ENCODE assay signal across 11 cellular contexts in genomic region chr3:108125151-108125540, GRCh38. TPM values are rescaled to one million over a fixed set of nuclear protein-coding genes. Genes with fewer than 3 reads are reported as not detected.
DNase-seq lines count a peak whose midpoint lies in the region; ATAC-seq and TF ChIP-seq lines count a peak whose summit lies in the region.
"Had no signal": no experiment of that assay in that cellular context is flagged by ENCODE, and none has a peak within 500 bp of the region (broad histone marks: within the 10 kb centered on the region; RNA-seq: fewer than 3 reads in every experiment).

No MANE protein-coding gene starts in this region.

- H3K36me3 Mint-ChIP-seq in activated CD4-positive, alpha-beta memory T cell treated with anti-CD3 and anti-CD28 coated beads, Interleukin-2, amount 10 ng/mL, durations not matched to agents 7 days and 5 days (ENCODE audit: low read depth), result peaks cover 32% of the 10 kb centered on the region
- peaks cover 6 to 39% (median 17%) of the 10 kb centered on the region in 5 donors for H3K36me3 Mint-ChIP-seq in naive thymus-derived CD4-positive, alpha-beta T cell

- peak overlapping the region; percentile 61 for H3K9ac ChIP-seq in DND-41 (ENCODE audit: low read depth, low read length)

- peak overlapping the region; percentile 99 for H3K27ac Mint-ChIP-seq in activated CD4-positive, alpha-beta memory T cell treated with anti-CD3 and anti-CD28 coated beads, Interleukin-2, amount 10 ng/mL, durations not matched to agents 7 days and 5 days
- peak overlapping the region; percentile 92 to 99 (median 97) for H3K27ac Mint-ChIP-seq in naive thymus-derived CD4-positive, alpha-beta T cell

- ATAC-seq in DND-41 (ENCODE audit: insufficient read depth, low read depth) (peak; percentile 1; the same call in 1 of the 3 replicates), HG03135 (IDR thresholded peaks at IDR 0.05; ENCODE audit: unreplicated experiment) (peak; percentile 0), HG02938 (IDR thresholded peaks at IDR 0.05; ENCODE audit: unreplicated experiment) (no peak), HG03457 (IDR thresholded peaks at IDR 0.05; ENCODE audit: unreplicated experiment) (no peak), HG03280 (IDR thresholded peaks at IDR 0.05; ENCODE audit: unreplicated experiment) (no peak)
- ATAC-seq in naive thymus-derived CD4-positive, alpha-beta T cell, result peak; percentile 39

- no peaks in the 10 kb centered on the region for H3K27me3 ChIP-seq in DND-41 (ENCODE audit: insufficient read depth, low read length, poor library complexity)
- H3K27me3 ChIP-seq in naive thymus-derived CD4-positive, alpha-beta T cell (ENCODE audit: control insufficient read depth in 2 of 2, insufficient read depth in 2 of 2, low read length in 2 of 2), result no peaks in the 10 kb centered on the region
- H3K27me3 ChIP-seq: heart right ventricle had no signal

- peaks cover 5% of the 10 kb centered on the region for H3K9me3 Mint-ChIP-seq in activated CD4-positive, alpha-beta memory T cell treated with anti-CD3 and anti-CD28 coated beads, Interleukin-2, amount 10 ng/mL, durations not matched to agents 7 days and 5 days
- H3K9me3 Mint-ChIP-seq in naive thymus-derived CD4-positive, alpha-beta T cell, result peaks cover 0 to 9% (median 3%) of the 10 kb centered on the region in 11 donors

- H3K4me3 Mint-ChIP-seq in activated CD4-positive, alpha-beta memory T cell treated with anti-CD3 and anti-CD28 coated beads, Interleukin-2, amount 10 ng/mL, durations not matched to agents 7 days and 5 days, result peak overlapping the region; percentile 84
- peak overlapping the region; percentile 82 to 98 (median 90) for H3K4me3 Mint-ChIP-seq in naive thymus-derived CD4-positive, alpha-beta T cell

- H4K20me1 ChIP-seq in DND-41 (ENCODE audit: insufficient read depth, low read length), result no peaks in the 10 kb centered on the region

- peak overlapping the region; percentile 84 for H3K4me2 ChIP-seq in DND-41 (ENCODE audit: insufficient read depth, low read length)

- peak overlapping the region; percentile 67 for H2AFZ ChIP-seq in DND-41 (ENCODE audit: low read depth, low read length)

- H3K4me3 ChIP-seq in DND-41 (ENCODE audit: low read depth in 1 of 2, low read length in 2 of 2), result peak overlapping the region in 1 of 2 experiments; percentile 61; a peak in 2 of 4 replicates
- H3K4me3 ChIP-seq in naive thymus-derived CD4-positive, alpha-beta T cell (ENCODE audit: low read length), result peak overlapping the region; percentile 66
- H3K4me3 ChIP-seq: lung had no signal

- H3K79me2 ChIP-seq in DND-41 (ENCODE audit: insufficient read depth, low read length), result 0 out of 2 replicates have a peak, but pooled peaks cover 6% of the 10 kb centered on the region

- CTCF ChIA-PET in activated CD4-positive, alpha-beta memory T cell treated with anti-CD3 and anti-CD28 coated beads, Interleukin-2, amount 10 ng/mL, durations not matched to agents 7 days and 5 days (lab: Charles Lee), result interaction anchor here (0.9 to 1.0 kb wide), 2 partner anchors 35 to 169 kb away, joined by 3 to 4 read pairs; no protein-coding TSS in a partner anchor
- CTCF ChIA-PET in naive thymus-derived CD4-positive, alpha-beta T cell (lab: Charles Lee), result interaction anchor here (0.8 to 1.8 kb wide), 5 partner anchors 12 to 478 kb away, joined by 3 to 13 read pairs (median 4); no protein-coding TSS in a partner anchor

- intact Hi-C loops in naive thymus-derived CD4-positive, alpha-beta T cell (cut with micrococcal nuclease), result loop anchor here (1.0 to 10.0 kb wide), 12 partner anchors 9 to 700 kb away; partner anchors contain the start of genes BBX (in 2 of the 2), TRAT1 (in 2 of the 2), CIP2A (in 1 of the 2) and DZIP3 (in 1 of the 2)

- H3K4me1 ChIP-seq in DND-41 (ENCODE audit: insufficient read depth, low read length), result peaks cover 47% of the 10 kb centered on the region
- peaks cover 54 to 62% of the 10 kb centered on the region in 2 donors for H3K4me1 ChIP-seq in naive thymus-derived CD4-positive, alpha-beta T cell (ENCODE audit: control insufficient read depth in 2 of 2, insufficient read depth in 2 of 2, low read length in 2 of 2)

- H3K9me3 ChIP-seq in DND-41 (ENCODE audit: insufficient read depth, low read length, severe bottlenecking), result no peaks in the 10 kb centered on the region
- no peaks in the 10 kb centered on the region for H3K9me3 ChIP-seq in naive thymus-derived CD4-positive, alpha-beta T cell (ENCODE audit: control insufficient read depth in 2 of 3, low read length in 3 of 3)
- H3K9me3 ChIP-seq: heart right ventricle had no signal

- peak overlapping the region; percentile 98 for H3K27ac ChIP-seq in DND-41 (ENCODE audit: low read length)
- H3K27ac ChIP-seq in naive thymus-derived CD4-positive, alpha-beta T cell (ENCODE audit: low read depth, low read length), result peak overlapping the region; percentile 89

- H3K27me3 Mint-ChIP-seq in activated CD4-positive, alpha-beta memory T cell treated with anti-CD3 and anti-CD28 coated beads, Interleukin-2, amount 10 ng/mL, durations not matched to agents 7 days and 5 days, result no peaks in the 10 kb centered on the region
- peaks cover 0 to 2% (median 0%) of the 10 kb centered on the region in 5 donors for H3K27me3 Mint-ChIP-seq in naive thymus-derived CD4-positive, alpha-beta T cell

- H3K4me1 Mint-ChIP-seq in activated CD4-positive, alpha-beta memory T cell treated with anti-CD3 and anti-CD28 coated beads, Interleukin-2, amount 10 ng/mL, durations not matched to agents 7 days and 5 days, result peaks cover 62% of the 10 kb centered on the region
- H3K4me1 Mint-ChIP-seq in naive thymus-derived CD4-positive, alpha-beta T cell, result peaks cover 53 to 92% (median 69%) of the 10 kb centered on the region in 7 donors

- no peak for TF ChIP-seq CTCF in DND-41 (IDR thresholded peaks at IDR 0.05; ENCODE audit: borderline replicate concordance, extremely low read depth, low read length, poor library complexity, severe bottlenecking)

- H3K36me3 ChIP-seq in DND-41 (ENCODE audit: insufficient read depth, low read length), result no peaks in the 10 kb centered on the region
- H3K36me3 ChIP-seq in naive thymus-derived CD4-positive, alpha-beta T cell (ENCODE audit: control insufficient read depth in 2 of 3, insufficient read depth in 3 of 3, low read length in 3 of 3), result no peaks in the 10 kb centered on the region
- H3K36me3 ChIP-seq: heart right ventricle had no signal

- DNase-seq in DND-41, result no peak
- no peak for DNase-seq in activated CD4-positive, alpha-beta memory T cell treated with anti-CD3 and anti-CD28 coated beads, Interleukin-2, amount 10 ng/mL, durations not matched to agents 7 days and 5 days
- no peak for DNase-seq in naive thymus-derived CD4-positive, alpha-beta T cell
- DNase-seq in HK-2 (ENCODE audit: unreplicated experiment), result no peak
- DNase-seq: heart right ventricle, NCI-H524 treated with DMSO at 0.1 percent for 48 hours had no signal

- POLR2A ChIA-PET in activated CD4-positive, alpha-beta memory T cell treated with anti-CD3 and anti-CD28 coated beads, Interleukin-2, amount 10 ng/mL, durations not matched to agents 7 days and 5 days (lab: Charles Lee), result interaction anchor here (0.8 to 8.8 kb wide), 20 partner anchors 9 to 464 kb away, joined by 3 to 259 read pairs (median 7); partner anchors contain the start of genes CD47, CIP2A, DZIP3 and HHLA2
- POLR2A ChIA-PET in naive thymus-derived CD4-positive, alpha-beta T cell (lab: Charles Lee), result interaction anchor here (0.7 to 15.4 kb wide), 17 partner anchors 9 to 478 kb away, joined by 3 to 393 read pairs (median 4); partner anchors contain the start of genes CD47 and IFT57

RNA-seq across cellular contexts. Expression of gene CD47, which starts 34.3 kb away (rescaled TPM):
- 100 to 1,000 TPM; 153 to 161 TPM for total RNA-seq in activated CD4-positive, alpha-beta memory T cell treated with anti-CD3 and anti-CD28 coated beads, Interleukin-2, amount 10 ng/mL, durations not matched to agents 7 days and 5 days
- total RNA-seq in naive thymus-derived CD4-positive, alpha-beta T cell, result 100 to 1,000 TPM; 130 to 232 (median 136) TPM
- polyA plus RNA-seq in naive thymus-derived CD4-positive, alpha-beta T cell, result 100 to 1,000 TPM; 171 to 186 TPM

Comparison
In these comparisons a context has a peak if more than half of its experiments do, and no peak if none do; other contexts are left out.
1. ATAC-seq: peak in DND-41 (single experiment), HG03135 (single experiment) and naive thymus-derived CD4-positive, alpha-beta T cell (single experiment); none in HG02938 (single experiment), HG03457 (single experiment) and HG03280 (single experiment).